Comparison of ENCODE assay signal across 8 cellular contexts in genomic region chr1:209576798-209577197, GRCh38. TPM values are rescaled to one million over a fixed set of nuclear protein-coding genes. Genes with fewer than 3 reads are reported as not detected.
A peak's percentile ranks its signal among the peaks of the same experiment; 100 is the strongest.
DNase-seq lines count a peak whose midpoint lies in the region; ATAC-seq and TF ChIP-seq lines count a peak whose summit lies in the region.

No MANE protein-coding gene starts in this region.

- no peak for TF ChIP-seq POLR2A in suprapubic skin (IDR thresholded peaks at IDR 0.05)

- no peak overlapping the region for H2BK12ac ChIP-seq in neuronal stem cell (ENCODE audit: low read length)

- H3K18ac ChIP-seq in neuronal stem cell (ENCODE audit: low read length): no peak overlapping the region

- TF ChIP-seq CTCF in OCI-LY3 (IDR thresholded peaks at IDR 0.05; ENCODE audit: low read depth, low read length): peak; percentile 99
- peak; percentile 75 to 91 for TF ChIP-seq CTCF in suprapubic skin (IDR thresholded peaks at IDR 0.05)

- no peak overlapping the region for H4K8ac ChIP-seq in neuronal stem cell (ENCODE audit: low read depth, low read length)

- no peak overlapping the region for H2BK5ac ChIP-seq in neuronal stem cell (ENCODE audit: low read length)

- no peak overlapping the region for H3K4me3 ChIP-seq in OCI-LY3 (ENCODE audit: low read length)
- no peak overlapping the region for H3K4me3 ChIP-seq in neuronal stem cell (ENCODE audit: low read length in 2 of 2)
- H3K4me3 ChIP-seq in suprapubic skin: no peak overlapping the region

- no peak overlapping the region for H2AK5ac ChIP-seq in neuronal stem cell (ENCODE audit: low read depth, low read length)

- H3K4ac ChIP-seq in neuronal stem cell (ENCODE audit: low read length): no peak overlapping the region

- H3K9me3 Mint-ChIP-seq in activated T-cell treated with anti-CD3 and anti-CD28 coated beads, Interleukin-2, amount 50 U/mL, for 24 hours: no peaks in the 10 kb centered on the region

- no peaks in the 10 kb centered on the region for H3K4me1 Mint-ChIP-seq in activated T-cell treated with anti-CD3 and anti-CD28 coated beads, Interleukin-2, amount 50 U/mL, for 24 hours (ENCODE audit: low read depth)

- no peaks in the 10 kb centered on the region for H4K20me1 ChIP-seq in OCI-LY3 (ENCODE audit: insufficient read depth, low read length)

- H3K9me3 ChIP-seq in OCI-LY3 (ENCODE audit: insufficient read depth, low read length) (no peaks in the 10 kb centered on the region), neuronal stem cell (replicated peaks in 1 of 2; ENCODE audit: control insufficient read depth in 2 of 2, insufficient read depth in 1 of 2, low read depth in 1 of 2, low read length in 2 of 2) (no peaks in the 10 kb centered on the region), suprapubic skin (no peaks in the 10 kb centered on the region)

- H3K4me1 ChIP-seq in OCI-LY3 (ENCODE audit: low read length) (peaks cover 18% of the 10 kb centered on the region), neuronal stem cell (ENCODE audit: control insufficient read depth in 2 of 2, insufficient read depth in 1 of 2, low read depth in 1 of 2, low read length in 2 of 2) (peaks cover 0 to 3% of the 10 kb centered on the region in 2 donors), suprapubic skin (no peaks in the 10 kb centered on the region)

- no peak overlapping the region for H3K23ac ChIP-seq in neuronal stem cell (ENCODE audit: low read depth, low read length, poor library complexity)

- H3K36me3 ChIP-seq in OCI-LY3 (replicated peaks; ENCODE audit: low read depth, low read length) (no peaks in the 10 kb centered on the region), neuronal stem cell (replicated peaks in 1 of 2; ENCODE audit: control insufficient read depth in 2 of 2, insufficient read depth in 2 of 2, low read length in 2 of 2) (no peaks in the 10 kb centered on the region), suprapubic skin (no peaks in the 10 kb centered on the region)

- H3K9ac ChIP-seq in OCI-LY3 (ENCODE audit: low read length): no peak overlapping the region
- no peak overlapping the region for H3K9ac ChIP-seq in neuronal stem cell (ENCODE audit: low read depth, low read length, poor library complexity)

- no peak overlapping the region for H3K14ac ChIP-seq in neuronal stem cell (ENCODE audit: low read length)

- H3K4me2 ChIP-seq in OCI-LY3 (ENCODE audit: low read length): no peak overlapping the region
- no peak overlapping the region for H3K4me2 ChIP-seq in neuronal stem cell (ENCODE audit: insufficient read depth, low read length, poor library complexity, severe bottlenecking)

- H3K4me3 Mint-ChIP-seq in activated T-cell treated with anti-CD3 and anti-CD28 coated beads, Interleukin-2, amount 50 U/mL, for 24 hours: no peak overlapping the region

- peaks cover 82% of the 10 kb centered on the region for H3K27me3 ChIP-seq in OCI-LY3 (ENCODE audit: low read depth, low read length)
- H3K27me3 ChIP-seq in neuronal stem cell (ENCODE audit: control insufficient read depth in 3 of 3, insufficient read depth in 3 of 3, low read depth in 1 of 3, low read length in 3 of 3): peaks cover 0 to 3% (median 0%) of the 10 kb centered on the region in 3 experiments
- peaks cover 20% of the 10 kb centered on the region for H3K27me3 ChIP-seq in suprapubic skin

- DNase-seq in CMK (ENCODE audit: low read depth): peak; percentile 35
- DNase-seq in HT1080 (ENCODE audit: low read depth): peak; percentile 88
- peak; percentile 80 for DNase-seq in activated T-cell treated with anti-CD3 and anti-CD28 coated beads, Interleukin-2, amount 50 U/mL, for 24 hours
- DNase-seq in fibroblast of peridontal ligament (ENCODE audit: extremely low read depth): peak; percentile 55
- DNase-seq in neuronal stem cell (ENCODE audit: low spot score): peak; percentile 72
- DNase-seq in suprapubic skin (ENCODE audit: low spot score in 2 of 2): peak; percentile 78 to 85

- no peak overlapping the region for H2BK120ac ChIP-seq in neuronal stem cell (ENCODE audit: low read depth, low read length)

- H2AFZ ChIP-seq in OCI-LY3 (ENCODE audit: low read depth, low read length) (no peak overlapping the region), neuronal stem cell (ENCODE audit: low read length) (no peak overlapping the region)

- WGBS in neuronal stem cell (ENCODE audit: extremely low coverage in 2 of 2, insufficient read length in 2 of 2, insufficient replicate concordance in 1 of 2), 2 donors: no CpG with 5 or more reads among the region's 6 CpGs
- WGBS in suprapubic skin: 10% methylated on average over 6 of the region's 6 CpGs

- H4K91ac ChIP-seq in neuronal stem cell (ENCODE audit: low read depth, low read length, poor library complexity): no peak overlapping the region

- H3K79me2 ChIP-seq in OCI-LY3 (ENCODE audit: low read length): no peaks in the 10 kb centered on the region

- peak; percentile 73 for ATAC-seq in GM21360 (IDR thresholded peaks at IDR 0.05; ENCODE audit: unreplicated experiment)

- H3K36me3 Mint-ChIP-seq in activated T-cell treated with anti-CD3 and anti-CD28 coated beads, Interleukin-2, amount 50 U/mL, for 24 hours (ENCODE audit: low read depth): no peaks in the 10 kb centered on the region

- H2BK15ac ChIP-seq in neuronal stem cell (ENCODE audit: low read length): no peak overlapping the region

- H3K27me3 Mint-ChIP-seq in activated T-cell treated with anti-CD3 and anti-CD28 coated beads, Interleukin-2, amount 50 U/mL, for 24 hours: peaks cover 9% of the 10 kb centered on the region

- H3K27ac ChIP-seq in OCI-LY3 (ENCODE audit: low read length) (no peak overlapping the region), neuronal stem cell (replicated peaks; ENCODE audit: low read length) (no peak overlapping the region), suprapubic skin (no peak overlapping the region)

- no peak for TF ChIP-seq EP300 in suprapubic skin (IDR thresholded peaks at IDR 0.05)

- no peaks in the 10 kb centered on the region for H3K79me1 ChIP-seq in neuronal stem cell (ENCODE audit: low read depth, low read length)

- no peak overlapping the region for H3K27ac Mint-ChIP-seq in activated T-cell treated with anti-CD3 and anti-CD28 coated beads, Interleukin-2, amount 50 U/mL, for 24 hours

RNA-seq across cellular contexts. Expression of gene CAMK1G, which starts 6.7 kb away (rescaled TPM):
- not detected in 2 replicates for total RNA-seq in HT1080 (2014; rRNA removed; shearing (Covaris generic))
- 0.05 and 0.13 TPM in 2 replicates for polyA plus RNA-seq in HT1080 (2015; cell fraction: cytosol; rRNA removed)
- not detected in 2 replicates for polyA plus RNA-seq in HT1080 (2015; cell fraction: nucleus; rRNA removed)
- polyA plus RNA-seq in neuronal stem cell (2013, experiment 1 of 2): 4.6 TPM
- 4.4 TPM for polyA plus RNA-seq in neuronal stem cell (2013, experiment 2 of 2)
- under 1 TPM in 2 of 4 donors, not detected in 2; 0.23 to 0.34 TPM for total RNA-seq in suprapubic skin

Comparison
In these comparisons a context has a peak if more than half of its experiments do, and no peak if none do; other contexts are left out.
1. DNase-seq: peak in every context shown above with its lines; median percentile 88 in HT1080; 82 in suprapubic skin; 80 in activated T-cell treated with anti-CD3 and anti-CD28 coated beads, Interleukin-2, amount 50 U/mL, for 24 hours; 72 in neuronal stem cell; 55 in fibroblast of peridontal ligament; 35 in CMK.